ENCODE assay signal across 9 cellular contexts in genomic region chr21:36980280-36981048, GRCh38. TPM values are rescaled to one million over a fixed set of nuclear protein-coding genes. Genes with fewer than 3 reads are reported as not detected.
A peak's percentile ranks its signal among the peaks of the same experiment; 100 is the strongest.
DNase-seq lines count a peak whose midpoint lies in the region; TF ChIP-seq lines count a peak whose summit lies in the region.
"Had no signal": no experiment of that assay in that cellular context is flagged by ENCODE, and none has a peak within 500 bp of the region (broad histone marks: within the 10 kb centered on the region; RNA-seq: fewer than 3 reads in every experiment).

No MANE protein-coding gene starts in this region.

- H3K36me3 ChIP-seq in breast epithelium (no peaks in the 10 kb centered on the region), subcutaneous abdominal adipose tissue (ENCODE audit: control insufficient read depth in 5 of 5, insufficient read depth in 5 of 5, low read length in 5 of 5) (no peaks in the 10 kb centered on the region)

- DNase-seq in COR-L47 (lab: John Stamatoyannopoulos, UW) (peak; percentile 52), KBM-7 (peak; percentile 54), breast epithelium (ENCODE audit: low spot score in 2 of 2) (peak in 1 of 2 donors; percentile 60), kidney tubule cell (ENCODE audit: low spot score) (peak; percentile 40), D341Med (ENCODE audit: low spot score) (no peak), SIG-M5 (lab: John Stamatoyannopoulos, UW) (no peak), foreskin melanocyte (no peak)

- H3K27me3 ChIP-seq in breast epithelium = no peaks in the 10 kb centered on the region
- H3K27me3 ChIP-seq in subcutaneous abdominal adipose tissue (ENCODE audit: control insufficient read depth in 5 of 5, insufficient read depth in 4 of 5, low read length in 5 of 5) = no peaks in the 10 kb centered on the region

- H3K4me1 ChIP-seq in breast epithelium (peaks cover 0 to 10% of the 10 kb centered on the region in 2 donors), subcutaneous abdominal adipose tissue (ENCODE audit: control insufficient read depth in 5 of 5, insufficient read depth in 5 of 5, low read length in 5 of 5) (peaks cover 0 to 29% (median 19%) of the 10 kb centered on the region in 5 donors)

- H3K4me3 ChIP-seq in breast epithelium (peak overlapping the region; percentile 39 to 82 (median 56)), subcutaneous abdominal adipose tissue (ENCODE audit: low read depth in 1 of 5, low read length in 5 of 5) (peak overlapping the region; percentile 51 to 80 (median 68))

- in situ Hi-C loops in KBM-7 (cut with MboI; ENCODE audit: low pct_unique_long_range_greater_than_20kb, low sequenced_read_pairs) = no loop called here

- H3K9ac ChIP-seq in subcutaneous abdominal adipose tissue (ENCODE audit: low read length in 5 of 5) = peak overlapping the region in 4 of 5 donors; percentile 70 to 81 (median 72)

- intact Hi-C loops in breast epithelium (cut with DNase I; ENCODE audit: low total_unique reads) = no loop called here

- H3K9me3 ChIP-seq in breast epithelium = no peaks in the 10 kb centered on the region
- H3K9me3 ChIP-seq in subcutaneous abdominal adipose tissue (ENCODE audit: control insufficient read depth in 5 of 5, low read length in 5 of 5) = no peaks in the 10 kb centered on the region

- no peak for TF ChIP-seq POLR2A in breast epithelium (IDR thresholded peaks at IDR 0.05)

- peak overlapping the region; percentile 74 to 85 for H3K27ac ChIP-seq in breast epithelium
- H3K27ac ChIP-seq in subcutaneous abdominal adipose tissue (ENCODE audit: low read depth, low read length) = no peak overlapping the region

- peak in 1 of 3 donors; percentile 20 for TF ChIP-seq CTCF in breast epithelium (IDR thresholded peaks at IDR 0.05)

RNA-seq across cellular contexts. Expression of gene HLCS, which starts 14.0 kb away (rescaled TPM):
- 10 to 100 TPM; 19.5 to 26.2 (median 20.3) TPM for total RNA-seq in breast epithelium

RNA-seq across cellular contexts. Expression of gene RIPPLY3, which starts 26.0 kb away (rescaled TPM):
- under 1 TPM in 2 of 3 donors, not detected in 1; 0.16 to 0.44 TPM for total RNA-seq in breast epithelium
- total RNA-seq: HT1080 had no signal

Comparison
In these comparisons a context has a peak if more than half of its experiments do, and no peak if none do; other contexts are left out.
1. DNase-seq: peak in COR-L47 (single experiment), KBM-7 (single experiment) and kidney tubule cell (single experiment); none in D341Med (single experiment), SIG-M5 (single experiment) and foreskin melanocyte (single experiment).